12 cellular contexts compared by ENCODE assay signal in the genomic region with DNA sequence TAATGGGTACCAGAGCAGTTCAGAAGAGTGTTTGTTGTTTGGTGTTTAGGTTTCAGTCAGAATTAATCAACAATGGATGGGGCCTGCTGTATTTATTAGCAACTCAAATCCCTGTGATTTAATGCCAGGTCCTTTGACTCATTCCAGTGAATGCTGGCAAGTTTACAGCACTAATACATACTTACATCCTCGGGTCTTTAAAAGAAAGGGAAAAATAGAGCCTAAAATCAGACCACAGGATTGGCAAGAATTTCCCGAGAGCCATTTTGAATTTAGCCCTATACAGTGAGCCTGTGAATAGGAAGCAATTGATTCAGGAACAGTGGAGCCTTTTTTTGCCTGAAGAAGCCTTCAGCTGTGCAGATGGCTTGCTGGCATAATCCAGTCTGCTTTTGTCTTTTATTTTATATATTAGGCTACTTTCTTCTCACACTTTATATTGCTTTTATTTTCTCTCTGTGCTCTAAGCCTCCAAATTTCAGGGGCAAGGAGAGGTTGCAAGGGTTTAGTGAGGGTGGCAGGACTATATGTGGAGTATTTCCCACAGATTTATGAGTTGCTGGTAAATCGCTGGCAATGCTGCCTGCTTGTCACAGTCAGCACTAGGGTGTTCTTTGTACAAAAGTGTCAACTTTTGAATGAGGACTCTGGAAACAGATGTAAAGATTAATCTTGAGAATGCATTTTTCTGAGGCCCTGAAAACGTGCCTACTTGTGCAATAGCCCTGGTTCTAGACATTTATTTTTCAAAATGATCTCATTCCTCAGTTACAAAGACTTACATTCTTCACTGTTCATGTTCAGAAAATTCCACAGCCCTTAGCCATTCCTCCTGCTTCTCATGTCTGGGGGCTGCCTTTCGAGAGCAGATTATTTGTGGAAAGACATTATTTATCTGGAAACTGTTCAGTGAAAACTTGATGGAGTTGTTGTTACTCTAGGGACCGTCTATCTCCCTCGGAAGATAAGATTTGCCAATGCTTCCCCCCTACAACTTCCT.
DNase-seq lines count a peak whose midpoint lies in the region; ATAC-seq, FAIRE-seq and TF ChIP-seq lines count a peak whose summit lies in the region.
"Had no signal": no experiment of that assay in that cellular context is flagged by ENCODE, and none has a peak within 500 bp of the region (broad histone marks: within the 10 kb centered on the region; RNA-seq: fewer than 3 reads in every experiment).

No MANE protein-coding gene starts in this region.

- no peak overlapping the region for H3K27ac ChIP-seq in HepG2 (ENCODE audit: extremely low read length, insufficient read depth, low read length)
- H3K27ac ChIP-seq in right lobe of liver = no peak overlapping the region
- H3K27ac ChIP-seq in H9 (ENCODE audit: insufficient read length, low read depth, low read length) = no peak overlapping the region
- H3K27ac ChIP-seq: parathyroid adenoma had no signal

- no peak overlapping the region for H3K23ac ChIP-seq in H9 (ENCODE audit: insufficient read length, low read depth, low read length)

- H3K9ac ChIP-seq in HepG2 (ENCODE audit: insufficient read depth, low read depth, low read length) (no peak overlapping the region), H9 (ENCODE audit: extremely low read depth, insufficient read length, low read length) (no peak overlapping the region)
- H3K9ac ChIP-seq: parathyroid adenoma had no signal

- DNase-seq in HepG2 (ENCODE audit: low spot score) = peak; percentile 31
- no peak for DNase-seq in right lobe of liver
- peak; percentile 94 for DNase-seq in fibroblast of mammary gland (ENCODE audit: low read depth)
- no peak for DNase-seq in NOMO-1 treated with dmso at 0.1 percent for 144 hours (lab: John Stamatoyannopoulos, UW; ENCODE audit: unreplicated experiment)
- no peak for DNase-seq in H9
- no peak for DNase-seq in AML-193 (lab: John Stamatoyannopoulos, UW)
- DNase-seq: activated gamma-delta T cell, SHP77 treated with DMSO at 0.1 percent for 48 hours had no signal

- H2AK5ac ChIP-seq in H9 (ENCODE audit: insufficient read length, low read length) = no peak overlapping the region

- H2BK5ac ChIP-seq in H9 (ENCODE audit: insufficient read length, low read length) = no peak overlapping the region

- no peaks in the 10 kb centered on the region for H3K9me3 ChIP-seq in HepG2 (ENCODE audit: low read length)
- H3K9me3 ChIP-seq in right lobe of liver = no peaks in the 10 kb centered on the region
- no peaks in the 10 kb centered on the region for H3K9me3 ChIP-seq in H9 (ENCODE audit: control insufficient read depth, low read depth, low read length)

- in situ Hi-C loops in HepG2 (cut with HindIII; ENCODE audit: extremely low pct_ligation_motif_present, low pct_unique_long_range_greater_than_20kb) = no loop called here

- H3K27me3 Mint-ChIP-seq in nephron (ENCODE audit: low read depth) (no peaks in the 10 kb centered on the region), H9 (ENCODE audit: low read depth) (no peaks in the 10 kb centered on the region)

- H3K36me3 ChIP-seq in HepG2 (replicated peaks in 1 of 2; ENCODE audit: control insufficient read depth in 1 of 2, insufficient read depth in 2 of 2, low read length in 2 of 2) (peaks cover 0 to 2% of the 10 kb centered on the region in 2 experiments; a peak in 1 of 5 replicates), right lobe of liver (no peaks in the 10 kb centered on the region)

- H3K4me3 ChIP-seq in HepG2 (replicated peaks in 1 of 3; ENCODE audit: insufficient read depth in 1 of 3, low read depth in 2 of 3, low read length in 3 of 3) (no peak overlapping the region), right lobe of liver (no peak overlapping the region), fibroblast of mammary gland (ENCODE audit: control insufficient read depth, low read depth, low read length) (no peak overlapping the region)

- H4K8ac ChIP-seq in H9 (replicated peaks; ENCODE audit: insufficient read length, low read depth, low read length) = no peak overlapping the region

- H3K9me3 Mint-ChIP-seq in nephron = peaks cover 6% of the 10 kb centered on the region
- peaks cover 2 to 4% of the 10 kb centered on the region in 2 experiments; a peak in 2 of 5 replicates for H3K9me3 Mint-ChIP-seq in H9

- H4K5ac ChIP-seq in H9 (ENCODE audit: insufficient read length, low read depth, low read length) = no peak overlapping the region

- no peak overlapping the region for H3K14ac ChIP-seq in H9 (ENCODE audit: insufficient read depth, low read length)

- H2BK20ac ChIP-seq in H9 (ENCODE audit: low read depth, low read length, poor library complexity, severe bottlenecking) = no peak overlapping the region

- FAIRE-seq in HepG2 (lab: Jason Lieb, UNC) = no peak

- H3K18ac ChIP-seq in H9 (ENCODE audit: insufficient read length, low read depth, low read length) = no peak overlapping the region

- WGBS in HepG2 (ENCODE audit: low lambda C conversion rate) = 83% methylated on average over 7 of the region's 7 CpGs
- WGBS in right lobe of liver (ENCODE audit: insufficient coverage, low coverage, low lambda C conversion rate, missing lambda C conversion rate) = 50% methylated on average over 7 of the region's 7 CpGs
- no CpG with 5 or more reads among the region's 7 CpGs for whole genome bisulfite sequencing in H9 (ENCODE audit: extremely low coverage, insufficient read length, low lambda C conversion rate)

- H2BK12ac ChIP-seq in H9 (ENCODE audit: insufficient read length, low read depth, low read length) = no peak overlapping the region

- BruUV-seq in HepG2 (replicated peaks; lab: Mats Ljungman, UMichigan) = no TSS peak

- CTCF ChIA-PET in HepG2 (lab: Yijun Ruan, JAX; ENCODE audit: low intra/inter-chr PET ratio, low total read pairs) = no interaction called here

- no peak overlapping the region for H2BK15ac ChIP-seq in H9 (ENCODE audit: low read depth, low read length)

- POLR2A ChIA-PET in HepG2 (lab: Yijun Ruan, JAX) = no interaction called here

- H3K4me1 ChIP-seq in HepG2 (ENCODE audit: insufficient read depth, low read length) (no peaks in the 10 kb centered on the region), right lobe of liver (no peaks in the 10 kb centered on the region), H9 (ENCODE audit: insufficient read depth, low read length) (no peaks in the 10 kb centered on the region)
- H3K4me1 ChIP-seq: parathyroid adenoma had no signal

- no peak overlapping the region for H3K56ac ChIP-seq in H9 (ENCODE audit: insufficient read length, low read depth, low read length)

- intact Hi-C loops in HepG2 (cut with micrococcal nuclease; ENCODE audit: unreplicated experiment) (no loop called here), right lobe of liver (cut with DNase I) (no loop called here)

- peaks cover 20% of the 10 kb centered on the region for H3K4me1 Mint-ChIP-seq in nephron
- H3K4me1 Mint-ChIP-seq in H9 = no peaks in the 10 kb centered on the region
- H3K4me1 Mint-ChIP-seq: B cell had no signal

- no peak overlapping the region for H3T11ph ChIP-seq in H9 (ENCODE audit: low read length)

- no peaks in the 10 kb centered on the region for H3K23me2 ChIP-seq in H9 (ENCODE audit: insufficient read length, low read depth, low read length, poor library complexity, severe bottlenecking)

- TF ChIP-seq CTCF in HepG2 (CRISPR knock-in tag; IDR thresholded peaks at IDR 0.05) = no peak
- no peak for TF ChIP-seq CTCF in right lobe of liver (IDR thresholded peaks at IDR 0.05)
- no peak for TF ChIP-seq CTCF in fibroblast of mammary gland (conservative IDR thresholded peaks at IDR 0.05; ENCODE audit: control insufficient read depth, insufficient read depth, low read depth, low read length)
- TF ChIP-seq CTCF in nephron (IDR thresholded peaks at IDR 0.05; ENCODE audit: unreplicated experiment in 3 of 3) = no peak
- TF ChIP-seq CTCF in H9 (conservative IDR thresholded peaks at IDR 0.05) = no peak

- ATAC-seq in HepG2 (no peak), right lobe of liver (no peak), GM21423 (IDR thresholded peaks at IDR 0.05; ENCODE audit: unreplicated experiment) (no peak)

- H3K4me2 ChIP-seq in HepG2 (ENCODE audit: low read depth, low read length) (no peak overlapping the region), H9 (ENCODE audit: insufficient read depth, insufficient read length, low read length) (no peak overlapping the region)

- H3K4me3 Mint-ChIP-seq in nephron = peak overlapping the region in 1 of 3 experiments; percentile 25
- no peak overlapping the region for H3K4me3 Mint-ChIP-seq in H9
- H3K4me3 Mint-ChIP-seq: B cell had no signal

- H3K79me2 ChIP-seq in HepG2 (ENCODE audit: insufficient read depth, low read length) (no peaks in the 10 kb centered on the region), H9 (ENCODE audit: insufficient read depth, low read length) (no peaks in the 10 kb centered on the region)
- H3K79me2 ChIP-seq: parathyroid adenoma had no signal

- H3K27me3 ChIP-seq in HepG2 (ENCODE audit: control insufficient read depth in 1 of 2, insufficient read depth in 2 of 2, low read length in 2 of 2) (no peaks in the 10 kb centered on the region), right lobe of liver (no peaks in the 10 kb centered on the region), H9 (ENCODE audit: insufficient read depth, low read length) (no peaks in the 10 kb centered on the region)

- TF ChIP-seq EP300 in HepG2 (IDR thresholded peaks at IDR 0.05; ENCODE audit: low read depth in 2 of 2, low read length in 2 of 2) (no peak), HepG2 (CRISPR knock-in tag; IDR thresholded peaks at IDR 0.05; ENCODE audit: borderline replicate concordance) (no peak)

- no peaks in the 10 kb centered on the region for H3K36me3 Mint-ChIP-seq in nephron (ENCODE audit: low read depth)
- H3K36me3 Mint-ChIP-seq in H9 (ENCODE audit: insufficient read depth in 1 of 3, low read depth in 3 of 3) = peaks cover 2 to 6% (median 3%) of the 10 kb centered on the region in 3 experiments; a peak in 3 of 7 replicates

- no peak overlapping the region for H2BK120ac ChIP-seq in H9 (ENCODE audit: low read depth, low read length, poor library complexity, severe bottlenecking)

- H4K91ac ChIP-seq in H9 (ENCODE audit: insufficient read length, low read depth, low read length) = no peak overlapping the region

- no peaks in the 10 kb centered on the region for H4K20me1 ChIP-seq in HepG2 (ENCODE audit: insufficient read depth, low read length)
- H4K20me1 ChIP-seq in H9 (ENCODE audit: control insufficient read depth, insufficient read depth, insufficient read length) = no peaks in the 10 kb centered on the region

- peak overlapping the region; percentile 81 to 92 (median 86) for H3K27ac Mint-ChIP-seq in nephron
- no peak overlapping the region for H3K27ac Mint-ChIP-seq in H9
- H3K27ac Mint-ChIP-seq: B cell had no signal

- H2AFZ ChIP-seq in HepG2 (ENCODE audit: low read length) = no peak overlapping the region
- no peak overlapping the region for H2AFZ ChIP-seq in H9 (ENCODE audit: low read length)
- H2AFZ ChIP-seq: parathyroid adenoma had no signal

- TF ChIP-seq POLR2A in HepG2 (IDR thresholded peaks at IDR 0.05; ENCODE audit: insufficient read depth in 1 of 2, low read depth in 2 of 2, low read length in 2 of 2) = no peak
- no peak for TF ChIP-seq POLR2A in right lobe of liver (IDR thresholded peaks at IDR 0.05)

- no peak for TF ChIP-seq RAD21 in HepG2 (CRISPR knock-in tag; IDR thresholded peaks at IDR 0.05)

- no peak overlapping the region for H3K4ac ChIP-seq in H9 (ENCODE audit: low read depth, low read length)

- H3K79me1 ChIP-seq in H9 (ENCODE audit: insufficient read depth, low read depth, low read length, poor library complexity, severe bottlenecking) = no peaks in the 10 kb centered on the region

Comparison
In these comparisons a context has a peak if more than half of its experiments do, and no peak if none do; other contexts are left out.
1. DNase-seq: peak in HepG2 (single experiment) and fibroblast of mammary gland (single experiment); none in right lobe of liver (0 of 3), NOMO-1 treated with dmso at 0.1 percent for 144 hours (single experiment), H9 (single experiment) and AML-193 (0 of 2).
2. H3K27ac Mint-ChIP-seq: peak in nephron (3 of 3); none in H9 (0 of 3).